In the genomic region with DNA sequence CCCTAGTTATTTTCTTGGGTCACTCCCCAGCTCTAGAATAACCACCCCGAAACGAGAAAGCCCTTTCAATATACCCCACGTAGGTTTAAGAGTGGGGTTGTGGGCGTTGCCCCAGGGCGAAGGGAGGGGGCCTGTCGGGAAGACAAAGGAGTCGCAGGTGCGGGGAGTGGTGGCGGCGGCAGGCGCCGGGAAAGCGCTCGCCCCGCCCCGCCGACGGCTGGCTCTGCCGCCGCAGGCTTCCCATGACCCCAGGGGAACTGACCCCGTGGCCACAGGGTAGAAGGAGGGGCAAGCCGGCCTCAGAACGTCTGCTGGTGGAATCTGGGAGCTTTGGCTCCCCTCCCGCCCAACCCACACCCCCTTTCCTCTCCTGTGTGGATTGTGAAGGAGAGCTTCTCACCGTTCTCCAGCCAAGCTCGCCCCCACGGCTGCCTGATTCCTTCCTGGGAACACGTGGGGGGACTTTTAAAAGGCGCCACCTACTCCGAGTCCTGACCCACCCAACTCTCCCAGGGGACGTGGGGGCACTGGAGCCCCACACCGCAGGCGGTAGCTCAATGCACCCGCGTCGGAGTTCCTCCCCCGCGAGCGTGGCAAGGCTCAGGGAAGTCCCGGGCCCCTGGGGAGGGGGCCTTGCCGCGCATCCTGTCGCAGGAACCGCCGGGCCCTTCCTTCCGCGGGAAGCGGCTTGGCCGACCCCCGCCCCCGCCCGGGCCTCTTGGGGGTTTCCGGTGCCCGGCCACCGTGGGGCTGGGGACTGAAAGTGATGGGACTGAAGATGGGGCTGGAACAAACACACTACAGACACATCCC, we compare ENCODE assay signal across 1 cellular context.
TF ChIP-seq lines count a peak whose summit lies in the region.

No MANE protein-coding gene starts in this region.

TF ChIP-seq in K562, 482 proteins besides CTCF, POLR2A, EP300 and RAD21 (continued from another document and continues in another):
- no peak for TF ChIP-seq ZC3H11A (IDR thresholded peaks at IDR 0.05; ENCODE audit: low read depth, low read length)
- TF ChIP-seq ZNF561 (CRISPR knock-in tag; conservative IDR thresholded peaks at IDR 0.05) = no peak
- TF ChIP-seq, protein P1, sequence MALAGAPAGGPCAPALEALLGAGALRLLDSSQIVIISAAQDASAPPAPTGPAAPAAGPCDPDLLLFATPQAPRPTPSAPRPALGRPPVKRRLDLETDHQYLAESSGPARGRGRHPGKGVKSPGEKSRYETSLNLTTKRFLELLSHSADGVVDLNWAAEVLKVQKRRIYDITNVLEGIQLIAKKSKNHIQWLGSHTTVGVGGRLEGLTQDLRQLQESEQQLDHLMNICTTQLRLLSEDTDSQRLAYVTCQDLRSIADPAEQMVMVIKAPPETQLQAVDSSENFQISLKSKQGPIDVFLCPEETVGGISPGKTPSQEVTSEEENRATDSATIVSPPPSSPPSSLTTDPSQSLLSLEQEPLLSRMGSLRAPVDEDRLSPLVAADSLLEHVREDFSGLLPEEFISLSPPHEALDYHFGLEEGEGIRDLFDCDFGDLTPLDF (CRISPR knock-in tag; IDR thresholded peaks at IDR 0.05) = no peak
- no peak for TF ChIP-seq ZNF507 (tag; conservative IDR thresholded peaks at IDR 0.05)
- TF ChIP-seq, protein P2, sequence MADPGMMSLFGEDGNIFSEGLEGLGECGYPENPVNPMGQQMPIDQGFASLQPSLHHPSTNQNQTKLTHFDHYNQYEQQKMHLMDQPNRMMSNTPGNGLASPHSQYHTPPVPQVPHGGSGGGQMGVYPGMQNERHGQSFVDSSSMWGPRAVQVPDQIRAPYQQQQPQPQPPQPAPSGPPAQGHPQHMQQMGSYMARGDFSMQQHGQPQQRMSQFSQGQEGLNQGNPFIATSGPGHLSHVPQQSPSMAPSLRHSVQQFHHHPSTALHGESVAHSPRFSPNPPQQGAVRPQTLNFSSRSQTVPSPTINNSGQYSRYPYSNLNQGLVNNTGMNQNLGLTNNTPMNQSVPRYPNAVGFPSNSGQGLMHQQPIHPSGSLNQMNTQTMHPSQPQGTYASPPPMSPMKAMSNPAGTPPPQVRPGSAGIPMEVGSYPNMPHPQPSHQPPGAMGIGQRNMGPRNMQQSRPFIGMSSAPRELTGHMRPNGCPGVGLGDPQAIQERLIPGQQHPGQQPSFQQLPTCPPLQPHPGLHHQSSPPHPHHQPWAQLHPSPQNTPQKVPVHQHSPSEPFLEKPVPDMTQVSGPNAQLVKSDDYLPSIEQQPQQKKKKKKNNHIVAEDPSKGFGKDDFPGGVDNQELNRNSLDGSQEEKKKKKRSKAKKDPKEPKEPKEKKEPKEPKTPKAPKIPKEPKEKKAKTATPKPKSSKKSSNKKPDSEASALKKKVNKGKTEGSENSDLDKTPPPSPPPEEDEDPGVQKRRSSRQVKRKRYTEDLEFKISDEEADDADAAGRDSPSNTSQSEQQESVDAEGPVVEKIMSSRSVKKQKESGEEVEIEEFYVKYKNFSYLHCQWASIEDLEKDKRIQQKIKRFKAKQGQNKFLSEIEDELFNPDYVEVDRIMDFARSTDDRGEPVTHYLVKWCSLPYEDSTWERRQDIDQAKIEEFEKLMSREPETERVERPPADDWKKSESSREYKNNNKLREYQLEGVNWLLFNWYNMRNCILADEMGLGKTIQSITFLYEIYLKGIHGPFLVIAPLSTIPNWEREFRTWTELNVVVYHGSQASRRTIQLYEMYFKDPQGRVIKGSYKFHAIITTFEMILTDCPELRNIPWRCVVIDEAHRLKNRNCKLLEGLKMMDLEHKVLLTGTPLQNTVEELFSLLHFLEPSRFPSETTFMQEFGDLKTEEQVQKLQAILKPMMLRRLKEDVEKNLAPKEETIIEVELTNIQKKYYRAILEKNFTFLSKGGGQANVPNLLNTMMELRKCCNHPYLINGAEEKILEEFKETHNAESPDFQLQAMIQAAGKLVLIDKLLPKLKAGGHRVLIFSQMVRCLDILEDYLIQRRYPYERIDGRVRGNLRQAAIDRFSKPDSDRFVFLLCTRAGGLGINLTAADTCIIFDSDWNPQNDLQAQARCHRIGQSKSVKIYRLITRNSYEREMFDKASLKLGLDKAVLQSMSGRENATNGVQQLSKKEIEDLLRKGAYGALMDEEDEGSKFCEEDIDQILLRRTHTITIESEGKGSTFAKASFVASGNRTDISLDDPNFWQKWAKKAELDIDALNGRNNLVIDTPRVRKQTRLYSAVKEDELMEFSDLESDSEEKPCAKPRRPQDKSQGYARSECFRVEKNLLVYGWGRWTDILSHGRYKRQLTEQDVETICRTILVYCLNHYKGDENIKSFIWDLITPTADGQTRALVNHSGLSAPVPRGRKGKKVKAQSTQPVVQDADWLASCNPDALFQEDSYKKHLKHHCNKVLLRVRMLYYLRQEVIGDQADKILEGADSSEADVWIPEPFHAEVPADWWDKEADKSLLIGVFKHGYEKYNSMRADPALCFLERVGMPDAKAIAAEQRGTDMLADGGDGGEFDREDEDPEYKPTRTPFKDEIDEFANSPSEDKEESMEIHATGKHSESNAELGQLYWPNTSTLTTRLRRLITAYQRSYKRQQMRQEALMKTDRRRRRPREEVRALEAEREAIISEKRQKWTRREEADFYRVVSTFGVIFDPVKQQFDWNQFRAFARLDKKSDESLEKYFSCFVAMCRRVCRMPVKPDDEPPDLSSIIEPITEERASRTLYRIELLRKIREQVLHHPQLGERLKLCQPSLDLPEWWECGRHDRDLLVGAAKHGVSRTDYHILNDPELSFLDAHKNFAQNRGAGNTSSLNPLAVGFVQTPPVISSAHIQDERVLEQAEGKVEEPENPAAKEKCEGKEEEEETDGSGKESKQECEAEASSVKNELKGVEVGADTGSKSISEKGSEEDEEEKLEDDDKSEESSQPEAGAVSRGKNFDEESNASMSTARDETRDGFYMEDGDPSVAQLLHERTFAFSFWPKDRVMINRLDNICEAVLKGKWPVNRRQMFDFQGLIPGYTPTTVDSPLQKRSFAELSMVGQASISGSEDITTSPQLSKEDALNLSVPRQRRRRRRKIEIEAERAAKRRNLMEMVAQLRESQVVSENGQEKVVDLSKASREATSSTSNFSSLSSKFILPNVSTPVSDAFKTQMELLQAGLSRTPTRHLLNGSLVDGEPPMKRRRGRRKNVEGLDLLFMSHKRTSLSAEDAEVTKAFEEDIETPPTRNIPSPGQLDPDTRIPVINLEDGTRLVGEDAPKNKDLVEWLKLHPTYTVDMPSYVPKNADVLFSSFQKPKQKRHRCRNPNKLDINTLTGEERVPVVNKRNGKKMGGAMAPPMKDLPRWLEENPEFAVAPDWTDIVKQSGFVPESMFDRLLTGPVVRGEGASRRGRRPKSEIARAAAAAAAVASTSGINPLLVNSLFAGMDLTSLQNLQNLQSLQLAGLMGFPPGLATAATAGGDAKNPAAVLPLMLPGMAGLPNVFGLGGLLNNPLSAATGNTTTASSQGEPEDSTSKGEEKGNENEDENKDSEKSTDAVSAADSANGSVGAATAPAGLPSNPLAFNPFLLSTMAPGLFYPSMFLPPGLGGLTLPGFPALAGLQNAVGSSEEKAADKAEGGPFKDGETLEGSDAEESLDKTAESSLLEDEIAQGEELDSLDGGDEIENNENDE (IDR thresholded peaks at IDR 0.05; ENCODE audit: low read depth, low read length) = no peak
- TF ChIP-seq DACH1 (IDR thresholded peaks at IDR 0.05; ENCODE audit: partially characterized antibody) = no peak
- no peak for TF ChIP-seq SREBF2 (CRISPR knock-in tag; IDR thresholded peaks at IDR 0.05)
- TF ChIP-seq, protein P3, sequence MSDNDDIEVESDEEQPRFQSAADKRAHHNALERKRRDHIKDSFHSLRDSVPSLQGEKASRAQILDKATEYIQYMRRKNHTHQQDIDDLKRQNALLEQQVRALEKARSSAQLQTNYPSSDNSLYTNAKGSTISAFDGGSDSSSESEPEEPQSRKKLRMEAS (CRISPR knock-in tag; IDR thresholded peaks at IDR 0.05) = peak; percentile 46
- TF ChIP-seq SAFB2 (IDR thresholded peaks at IDR 0.05; ENCODE audit: borderline replicate concordance, low read depth, low read length, severe bottlenecking) = no peak
- peak; percentile 52; the same call in 1 of the 2 replicates for TF ChIP-seq POLR2AphosphoS2 (IDR thresholded peaks at IDR 0.05; ENCODE audit: low read length)
- TF ChIP-seq BHLHE40 (IDR thresholded peaks at IDR 0.05; ENCODE audit: low read length) = peak; percentile 59
- no peak for TF ChIP-seq ZNF232 (CRISPR knock-in tag; IDR thresholded peaks at IDR 0.05)
- TF ChIP-seq, protein P4, sequence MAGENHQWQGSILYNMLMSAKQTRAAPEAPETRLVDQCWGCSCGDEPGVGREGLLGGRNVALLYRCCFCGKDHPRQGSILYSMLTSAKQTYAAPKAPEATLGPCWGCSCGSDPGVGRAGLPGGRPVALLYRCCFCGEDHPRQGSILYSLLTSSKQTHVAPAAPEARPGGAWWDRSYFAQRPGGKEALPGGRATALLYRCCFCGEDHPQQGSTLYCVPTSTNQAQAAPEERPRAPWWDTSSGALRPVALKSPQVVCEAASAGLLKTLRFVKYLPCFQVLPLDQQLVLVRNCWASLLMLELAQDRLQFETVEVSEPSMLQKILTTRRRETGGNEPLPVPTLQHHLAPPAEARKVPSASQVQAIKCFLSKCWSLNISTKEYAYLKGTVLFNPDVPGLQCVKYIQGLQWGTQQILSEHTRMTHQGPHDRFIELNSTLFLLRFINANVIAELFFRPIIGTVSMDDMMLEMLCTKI (IDR thresholded peaks at IDR 0.05; ENCODE audit: partially characterized antibody) = no peak
- peak; percentile 89 for TF ChIP-seq HMGN3 (IDR thresholded peaks at IDR 0.05; ENCODE audit: borderline replicate concordance, extremely low read depth, insufficient read length, low read depth, low read length)
- TF ChIP-seq ZSCAN32 (CRISPR knock-in tag; IDR thresholded peaks at IDR 0.05) = no peak; the same call in 1 of the 2 replicates
- TF ChIP-seq, protein P5, sequence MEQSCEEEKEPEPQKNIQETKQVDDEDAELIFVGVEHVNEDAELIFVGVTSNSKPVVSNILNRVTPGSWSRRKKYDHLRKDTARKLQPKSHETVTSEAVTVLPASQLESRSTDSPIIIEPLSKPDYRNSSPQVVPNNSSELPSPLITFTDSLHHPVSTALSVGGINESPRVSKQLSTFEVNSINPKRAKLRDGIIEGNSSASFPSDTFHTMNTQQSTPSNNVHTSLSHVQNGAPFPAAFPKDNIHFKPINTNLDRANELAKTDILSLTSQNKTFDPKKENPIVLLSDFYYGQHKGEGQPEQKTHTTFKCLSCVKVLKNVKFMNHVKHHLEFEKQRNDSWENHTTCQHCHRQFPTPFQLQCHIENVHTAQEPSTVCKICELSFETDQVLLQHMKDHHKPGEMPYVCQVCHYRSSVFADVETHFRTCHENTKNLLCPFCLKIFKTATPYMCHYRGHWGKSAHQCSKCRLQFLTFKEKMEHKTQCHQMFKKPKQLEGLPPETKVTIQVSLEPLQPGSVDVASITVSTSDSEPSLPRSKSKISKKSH (CRISPR knock-in tag; IDR thresholded peaks at IDR 0.05) = no peak
- peak; percentile 51 for TF ChIP-seq RBM39 (optimal IDR thresholded peaks at IDR 0.05; ENCODE audit: low read depth, low read length)
- TF ChIP-seq, protein P6, sequence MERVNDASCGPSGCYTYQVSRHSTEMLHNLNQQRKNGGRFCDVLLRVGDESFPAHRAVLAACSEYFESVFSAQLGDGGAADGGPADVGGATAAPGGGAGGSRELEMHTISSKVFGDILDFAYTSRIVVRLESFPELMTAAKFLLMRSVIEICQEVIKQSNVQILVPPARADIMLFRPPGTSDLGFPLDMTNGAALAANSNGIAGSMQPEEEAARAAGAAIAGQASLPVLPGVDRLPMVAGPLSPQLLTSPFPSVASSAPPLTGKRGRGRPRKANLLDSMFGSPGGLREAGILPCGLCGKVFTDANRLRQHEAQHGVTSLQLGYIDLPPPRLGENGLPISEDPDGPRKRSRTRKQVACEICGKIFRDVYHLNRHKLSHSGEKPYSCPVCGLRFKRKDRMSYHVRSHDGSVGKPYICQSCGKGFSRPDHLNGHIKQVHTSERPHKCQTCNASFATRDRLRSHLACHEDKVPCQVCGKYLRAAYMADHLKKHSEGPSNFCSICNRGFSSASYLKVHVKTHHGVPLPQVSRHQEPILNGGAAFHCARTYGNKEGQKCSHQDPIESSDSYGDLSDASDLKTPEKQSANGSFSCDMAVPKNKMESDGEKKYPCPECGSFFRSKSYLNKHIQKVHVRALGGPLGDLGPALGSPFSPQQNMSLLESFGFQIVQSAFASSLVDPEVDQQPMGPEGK (CRISPR knock-in tag; IDR thresholded peaks at IDR 0.05; ENCODE audit: borderline replicate concordance) = 0 out of 2 replicates have a peak, but pooled peaks have one; percentile 62
- TF ChIP-seq, protein P7, sequence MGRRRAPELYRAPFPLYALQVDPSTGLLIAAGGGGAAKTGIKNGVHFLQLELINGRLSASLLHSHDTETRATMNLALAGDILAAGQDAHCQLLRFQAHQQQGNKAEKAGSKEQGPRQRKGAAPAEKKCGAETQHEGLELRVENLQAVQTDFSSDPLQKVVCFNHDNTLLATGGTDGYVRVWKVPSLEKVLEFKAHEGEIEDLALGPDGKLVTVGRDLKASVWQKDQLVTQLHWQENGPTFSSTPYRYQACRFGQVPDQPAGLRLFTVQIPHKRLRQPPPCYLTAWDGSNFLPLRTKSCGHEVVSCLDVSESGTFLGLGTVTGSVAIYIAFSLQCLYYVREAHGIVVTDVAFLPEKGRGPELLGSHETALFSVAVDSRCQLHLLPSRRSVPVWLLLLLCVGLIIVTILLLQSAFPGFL (CRISPR knock-in tag; IDR thresholded peaks at IDR 0.05) = 0 out of 2 replicates have a peak, but pooled peaks have one; percentile 70
- TF ChIP-seq HCFC1 (IDR thresholded peaks at IDR 0.05; ENCODE audit: low read depth, low read length) = 0 out of 2 replicates have a peak, but pooled peaks have one; percentile 0
- peak; percentile 58; the same call in 1 of the 2 replicates for TF ChIP-seq MYNN (IDR thresholded peaks at IDR 0.05)
- no peak for TF ChIP-seq MYNN (CRISPR knock-in tag; IDR thresholded peaks at IDR 0.05)
- TF ChIP-seq, protein P8, sequence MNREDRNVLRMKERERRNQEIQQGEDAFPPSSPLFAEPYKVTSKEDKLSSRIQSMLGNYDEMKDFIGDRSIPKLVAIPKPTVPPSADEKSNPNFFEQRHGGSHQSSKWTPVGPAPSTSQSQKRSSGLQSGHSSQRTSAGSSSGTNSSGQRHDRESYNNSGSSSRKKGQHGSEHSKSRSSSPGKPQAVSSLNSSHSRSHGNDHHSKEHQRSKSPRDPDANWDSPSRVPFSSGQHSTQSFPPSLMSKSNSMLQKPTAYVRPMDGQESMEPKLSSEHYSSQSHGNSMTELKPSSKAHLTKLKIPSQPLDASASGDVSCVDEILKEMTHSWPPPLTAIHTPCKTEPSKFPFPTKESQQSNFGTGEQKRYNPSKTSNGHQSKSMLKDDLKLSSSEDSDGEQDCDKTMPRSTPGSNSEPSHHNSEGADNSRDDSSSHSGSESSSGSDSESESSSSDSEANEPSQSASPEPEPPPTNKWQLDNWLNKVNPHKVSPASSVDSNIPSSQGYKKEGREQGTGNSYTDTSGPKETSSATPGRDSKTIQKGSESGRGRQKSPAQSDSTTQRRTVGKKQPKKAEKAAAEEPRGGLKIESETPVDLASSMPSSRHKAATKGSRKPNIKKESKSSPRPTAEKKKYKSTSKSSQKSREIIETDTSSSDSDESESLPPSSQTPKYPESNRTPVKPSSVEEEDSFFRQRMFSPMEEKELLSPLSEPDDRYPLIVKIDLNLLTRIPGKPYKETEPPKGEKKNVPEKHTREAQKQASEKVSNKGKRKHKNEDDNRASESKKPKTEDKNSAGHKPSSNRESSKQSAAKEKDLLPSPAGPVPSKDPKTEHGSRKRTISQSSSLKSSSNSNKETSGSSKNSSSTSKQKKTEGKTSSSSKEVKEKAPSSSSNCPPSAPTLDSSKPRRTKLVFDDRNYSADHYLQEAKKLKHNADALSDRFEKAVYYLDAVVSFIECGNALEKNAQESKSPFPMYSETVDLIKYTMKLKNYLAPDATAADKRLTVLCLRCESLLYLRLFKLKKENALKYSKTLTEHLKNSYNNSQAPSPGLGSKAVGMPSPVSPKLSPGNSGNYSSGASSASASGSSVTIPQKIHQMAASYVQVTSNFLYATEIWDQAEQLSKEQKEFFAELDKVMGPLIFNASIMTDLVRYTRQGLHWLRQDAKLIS (CRISPR knock-in tag; IDR thresholded peaks at IDR 0.05) = no peak; the same call in 1 of the 2 replicates
- 0 out of 2 replicates have a peak, but pooled peaks have one; percentile 35 for TF ChIP-seq RBM14 (IDR thresholded peaks at IDR 0.05; ENCODE audit: borderline replicate concordance, insufficient read depth, low read depth, low read length)
- TF ChIP-seq ZBTB8A (IDR thresholded peaks at IDR 0.05; ENCODE audit: partially characterized antibody) = no peak
- peak; percentile 96 for TF ChIP-seq SMAD4 (CRISPR knock-in tag; conservative IDR thresholded peaks at IDR 0.05)
